ENCODE assay signal across 8 cellular contexts in genomic region chr15:40081691-40082194, GRCh38. TPM values are rescaled to one million over a fixed set of nuclear protein-coding genes. Genes with fewer than 3 reads are reported as not detected.
DNase-seq lines count a peak whose midpoint lies in the region; ATAC-seq, FAIRE-seq and TF ChIP-seq lines count a peak whose summit lies in the region.

No MANE protein-coding gene starts in this region.

- intact Hi-C loops in prostate gland (cut with DNase I): loop anchor here (1.0 kb wide), 1 partner anchor 25 kb away; no protein-coding TSS in a partner anchor

- ATAC-seq in HG02798 (IDR thresholded peaks at IDR 0.05; ENCODE audit: poor library complexity, unreplicated experiment): no peak

- H3K27me3 ChIP-seq in DOHH2 (ENCODE audit: control insufficient read depth, low read length) (no peaks in the 10 kb centered on the region), MG63 (no peaks in the 10 kb centered on the region), prostate gland (replicated peaks; ENCODE audit: insufficient read depth) (no peaks in the 10 kb centered on the region)

- H3K4me1 ChIP-seq in DOHH2 (ENCODE audit: control insufficient read depth, low read length) (peaks cover 52% of the 10 kb centered on the region), prostate gland (replicated peaks) (no peaks in the 10 kb centered on the region)

- TF ChIP-seq POLR2A in prostate gland (IDR thresholded peaks at IDR 0.05) (peak; percentile 25), GM12891 (IDR thresholded peaks at IDR 0.05; ENCODE audit: low read depth, low read length) (no peak)

- no peaks in the 10 kb centered on the region for H3K79me2 ChIP-seq in DOHH2 (ENCODE audit: control insufficient read depth, low read length)

- TF ChIP-seq CTCF in DOHH2 (IDR thresholded peaks at IDR 0.05; ENCODE audit: low read depth, low read length, poor library complexity, severe bottlenecking) (no peak), prostate gland (IDR thresholded peaks at IDR 0.05) (no peak)

- H3K4me3 ChIP-seq in DOHH2 (ENCODE audit: low read length): peak overlapping the region; percentile 64
- peak overlapping the region; percentile 24 for H3K4me3 ChIP-seq in MG63
- H3K4me3 ChIP-seq in prostate gland: peak overlapping the region; percentile 9 to 12

- DNase-seq in MG63 (peak; percentile 41), astrocyte of the hippocampus (ENCODE audit: low read depth, low spot score) (peak; percentile 85), hypothalamus (lab: John Stamatoyannopoulos, UW) (peak in 50 of 51 donors; percentile 20 to 88 (median 72)), prostate gland (ENCODE audit: low spot score) (peak; percentile 50), GM12891 (ENCODE audit: insufficient read length, low spot score) (no peak), NCI-H1436 treated with DMSO at 0.1 percent for 48 hours (lab: John Stamatoyannopoulos, UW) (no peak)

- peaks cover 24% of the 10 kb centered on the region for H3F3A ChIP-seq in DOHH2 (ENCODE audit: control insufficient read depth, insufficient read depth)

- 6% methylated on average over 12 of the region's 12 CpGs for WGBS in prostate gland

- H3K9me3 ChIP-seq in DOHH2 (ENCODE audit: control insufficient read depth, insufficient read depth, low read length) (no peaks in the 10 kb centered on the region), MG63 (no peaks in the 10 kb centered on the region), prostate gland (no peaks in the 10 kb centered on the region)

- H3K36me3 ChIP-seq in DOHH2 (ENCODE audit: control insufficient read depth, low read length) (no peaks in the 10 kb centered on the region), MG63 (no peaks in the 10 kb centered on the region), prostate gland (no peaks in the 10 kb centered on the region)

- no peaks in the 10 kb centered on the region for H4K20me1 ChIP-seq in DOHH2 (ENCODE audit: control insufficient read depth, insufficient read depth, low read depth, low read length)

- peak overlapping the region; percentile 83 for H3K4me2 ChIP-seq in DOHH2 (ENCODE audit: low read length)

- H3K27ac ChIP-seq in DOHH2 (ENCODE audit: low read depth, low read length) (peak overlapping the region; percentile 79), prostate gland (peak overlapping the region; percentile 57 to 66)

- H3K9me2 ChIP-seq in DOHH2 (replicated peaks; ENCODE audit: control insufficient read depth, low read length): no peaks in the 10 kb centered on the region

- FAIRE-seq in GM12891 (lab: Jason Lieb, UNC): no peak

TF ChIP-seq in GM12891, 5 proteins besides CTCF, POLR2A, EP300 and RAD21:
- no peak for TF ChIP-seq SPI1 (IDR thresholded peaks at IDR 0.05; ENCODE audit: low read depth, low read length)
- no peak for TF ChIP-seq PAX5 (IDR thresholded peaks at IDR 0.05; ENCODE audit: insufficient read depth, low read length, severe bottlenecking)
- TF ChIP-seq POLR2AphosphoS5 (IDR thresholded peaks at IDR 0.05; ENCODE audit: low read depth, low read length): no peak
- TF ChIP-seq TAF1 (IDR thresholded peaks at IDR 0.05; ENCODE audit: low read depth, low read length): no peak
- TF ChIP-seq POU2F2 (IDR thresholded peaks at IDR 0.05; ENCODE audit: low read depth, low read length): no peak

RNA-seq across cellular contexts. Expression of gene BMF, which starts 26.9 kb away (rescaled TPM):
- total RNA-seq in MG63 (2014; rRNA removed; shearing (Covaris generic); ENCODE audit: low replicate concordance): 0.20 TPM in 1 of 2 replicates, not detected in the other
- 10 to 100 TPM in 1 of 2 donors, 1 to 10 TPM in 1; 8.8 to 19.0 TPM for total RNA-seq in prostate gland
- polyA plus RNA-seq in GM12891 (2012; ENCODE audit: low read depth, missing spikeins): 17.7 TPM

RNA-seq across cellular contexts. Expression of gene SRP14, which starts 42.8 kb away (rescaled TPM):
- total RNA-seq in MG63 (2014; rRNA removed; shearing (Covaris generic); ENCODE audit: low replicate concordance): 134 and 205 TPM in 2 replicates
- total RNA-seq in prostate gland: 100 to 1,000 TPM; 366 to 428 TPM
- 340 TPM for polyA plus RNA-seq in GM12891 (2012; ENCODE audit: low read depth, missing spikeins)

Comparison
In these comparisons a context has a peak if more than half of its experiments do, and no peak if none do; other contexts are left out.
1. H3K4me3 ChIP-seq: peak in every context shown above with its lines; median percentile 64 in DOHH2; 24 in MG63; 10 in prostate gland.
2. DNase-seq: peak in MG63 (single experiment), astrocyte of the hippocampus (single experiment), hypothalamus (50 of 51) and prostate gland (single experiment); none in GM12891 (single experiment) and NCI-H1436 treated with DMSO at 0.1 percent for 48 hours (single experiment).